9 cellular contexts compared by ENCODE assay signal in genomic region chr6:42784739-42785498, GRCh38. TPM values are rescaled to one million over a fixed set of nuclear protein-coding genes. Genes with fewer than 3 reads are reported as not detected.
DNase-seq lines count a peak whose midpoint lies in the region; TF ChIP-seq lines count a peak whose summit lies in the region.
"Had no signal": no experiment of that assay in that cellular context is flagged by ENCODE, and none has a peak within 500 bp of the region (broad histone marks: within the 10 kb centered on the region; RNA-seq: fewer than 3 reads in every experiment).

No MANE protein-coding gene starts in this region.

- H3K9me3 Mint-ChIP-seq in neural crest cell: no peaks in the 10 kb centered on the region

- no peak overlapping the region for H3K4me3 Mint-ChIP-seq in neural crest cell

- H3K9me3 ChIP-seq in BE2C (no peaks in the 10 kb centered on the region), KOPT-K1 (ENCODE audit: insufficient read depth, low read length, poor library complexity, severe bottlenecking) (no peaks in the 10 kb centered on the region)

- DNase-seq in BE2C (no peak), neural crest cell (ENCODE audit: low read depth, low spot score) (no peak), globus pallidus (ENCODE audit: low spot score) (no peak), HUDEP-2 (lab: John Stamatoyannopoulos, UW; ENCODE audit: unreplicated experiment in 76 of 76) (no peak), mucosa of gallbladder (ENCODE audit: low spot score) (no peak), Ammon's horn (ENCODE audit: low spot score) (no peak)
- DNase-seq: NK-92 treated with Interleukin-12 subunit alpha and Interleukin-12 subunit beta, amount 100 ng/mL, for 24 hours had no signal

- peaks cover 6% of the 10 kb centered on the region for H3K36me3 Mint-ChIP-seq in neural crest cell (ENCODE audit: low read depth)

- H3K27me3 Mint-ChIP-seq in neural crest cell (ENCODE audit: low read depth): peaks cover 5% of the 10 kb centered on the region

- no peaks in the 10 kb centered on the region for H3K27me3 ChIP-seq in BE2C

- no peak for TF ChIP-seq CTCF in BE2C (IDR thresholded peaks at IDR 0.05; ENCODE audit: low read depth, low read length)
- TF ChIP-seq CTCF in neural crest cell (conservative IDR thresholded peaks at IDR 0.05): no peak

- peaks cover 19% of the 10 kb centered on the region for H3K4me1 Mint-ChIP-seq in neural crest cell

- H3K27ac ChIP-seq in KOPT-K1 (ENCODE audit: low read depth, low read length, poor library complexity, severe bottlenecking) (peak overlapping the region; percentile 98), cingulate gyrus (ENCODE audit: low read depth, low read length) (peak overlapping the region; percentile 99)

- H3K36me3 ChIP-seq in BE2C (peaks cover 13% of the 10 kb centered on the region), KOPT-K1 (ENCODE audit: insufficient read depth, low read length) (no peaks in the 10 kb centered on the region)

- peak overlapping the region; percentile 83 for H3K4me3 ChIP-seq in BE2C (ENCODE audit: low read depth, low read length)

- H3K4me1 ChIP-seq in BE2C: peaks cover 4% of the 10 kb centered on the region; the same call in 1 of the 2 replicates

- H3K27ac Mint-ChIP-seq in neural crest cell (ENCODE audit: unreplicated experiment): peak overlapping the region; percentile 99

RNA-seq across cellular contexts. Expression of gene BICRAL, which starts 3.1 kb away (rescaled TPM):
- 5.7 TPM for polyA plus RNA-seq in BE2C (2012; ENCODE audit: insufficient read depth, insufficient read length, low read depth)
- total RNA-seq in neural crest cell (6.2 and 6.7 TPM in 2 replicates), mucosa of gallbladder (18.1 TPM)

RNA-seq across cellular contexts. Expression of gene TBCC, which starts 39.0 kb away (rescaled TPM):
- 134 TPM for polyA plus RNA-seq in BE2C (2012; ENCODE audit: insufficient read depth, insufficient read length, low read depth)
- 21.7 and 23.2 TPM in 2 replicates for total RNA-seq in neural crest cell
- 19.7 TPM for total RNA-seq in mucosa of gallbladder
